29 cellular contexts compared by ENCODE assay signal in genomic region chr3:95029644-95030043, GRCh38.
"Had no signal": no experiment of that assay in that cellular context is flagged by ENCODE, and none has a peak within 500 bp of the region (broad histone marks: within the 10 kb centered on the region; RNA-seq: fewer than 3 reads in every experiment).

No MANE protein-coding gene starts in this region.

- H3K4me1 ChIP-seq: neural progenitor cell, parathyroid adenoma, psoas muscle, right lobe of liver, sigmoid colon, suprapubic skin, testis, tibial artery, transverse colon, vagina had no signal

- H3K9me3 Mint-ChIP-seq: nephron, neural progenitor cell, type B pancreatic cell had no signal

- H2AFZ ChIP-seq: neural progenitor cell, parathyroid adenoma had no signal

- H3K36me3 Mint-ChIP-seq: natural killer cell; neural progenitor cell; stimulated activated memory B cell treated with anti-CD40 and anti-IgM and Interleukin-4, amounts not matched to agents 10 μg/mL and 1 μg/mL and 100 μg/mL, for 72 hours; type B pancreatic cell had no signal

- DNase-seq: natural killer cell; occipital lobe; ovary; posterior cingulate gyrus; psoas muscle; right cardiac atrium; right lobe of liver; sigmoid colon; small intestine; stimulated activated CD4-positive, alpha-beta T cell treated with anti-CD3 and anti-CD28 coated beads, Interleukin-15, amount 100 ng/mL, for 24 hours; stimulated activated CD4-positive, alpha-beta T cell treated with anti-CD3 and anti-CD28 coated beads, Interleukin-2, amount 100 ng/mL, for 24 hours; stimulated activated CD4-positive, alpha-beta T cell treated with anti-CD3 and anti-CD28 coated beads, Interleukin-2, amount 100 ng/mL, for 48 hours; stimulated activated CD4-positive, alpha-beta T cell treated with anti-CD3 and anti-CD28 coated beads, Interleukin-4, amount 100 ng/mL, for 24 hours; stimulated activated naive CD4-positive, alpha-beta T cell; stimulated activated naive CD8-positive, alpha-beta T cell treated with anti-CD3 and anti-CD28 coated beads, Interleukin-15, amount 100 ng/mL, for 72 hours; stimulated activated naive CD8-positive, alpha-beta T cell treated with anti-CD3 and anti-CD28 coated beads, Interleukin-15, Interleukin-2, amounts not matched to agents 100 U/mL and 50 U/mL, for 24 hours; substantia nigra; testis; tibial artery; transverse colon had no signal

- H3K27ac Mint-ChIP-seq: natural killer cell; nephron; neural progenitor cell; progenitor cell of endocrine pancreas; stimulated activated memory B cell treated with anti-CD40 and anti-IgM and Interleukin-4, amounts not matched to agents 10 μg/mL and 1 μg/mL and 100 μg/mL, for 72 hours; stimulated activated naive CD8-positive, alpha-beta T cell treated with anti-CD3 and anti-CD28 coated beads, Interleukin-15, amount 100 ng/mL, for 72 hours; type B pancreatic cell had no signal

- FAIRE-seq: urothelium cell line had no signal

- H3K4me3 ChIP-seq: neural progenitor cell, ovary, psoas muscle, right lobe of liver, sigmoid colon, suprapubic skin, testis, tibial artery, transverse colon, vagina had no signal

- H3K9me3 ChIP-seq: ovary, psoas muscle, right lobe of liver, sigmoid colon, suprapubic skin, testis, tibial artery, transverse colon, vagina had no signal

- H3K79me2 ChIP-seq: parathyroid adenoma had no signal

- H3K27me3 Mint-ChIP-seq: progenitor cell of endocrine pancreas; stimulated activated memory B cell treated with anti-CD40 and anti-IgM and Interleukin-4, amounts not matched to agents 10 μg/mL and 1 μg/mL and 100 μg/mL, for 72 hours; stimulated activated naive CD8-positive, alpha-beta T cell treated with anti-CD3 and anti-CD28 coated beads, Interleukin-15, amount 100 ng/mL, for 72 hours; type B pancreatic cell had no signal

- H3K27ac ChIP-seq: neural progenitor cell, ovary, parathyroid adenoma, psoas muscle, right lobe of liver, sigmoid colon, suprapubic skin, testis, tibial artery, transverse colon, vagina had no signal

- H3K4me3 Mint-ChIP-seq: natural killer cell; nephron; neural progenitor cell; stimulated activated memory B cell treated with anti-CD40 and anti-IgM and Interleukin-4, amounts not matched to agents 10 μg/mL and 1 μg/mL and 100 μg/mL, for 72 hours; stimulated activated naive CD8-positive, alpha-beta T cell treated with anti-CD3 and anti-CD28 coated beads, Interleukin-15, amount 100 ng/mL, for 72 hours; type B pancreatic cell had no signal

- H3K27me3 ChIP-seq: neural progenitor cell, ovary, right lobe of liver, sigmoid colon, suprapubic skin, testis, tibial artery, transverse colon, vagina had no signal

- H3K9ac ChIP-seq: neural progenitor cell, parathyroid adenoma had no signal

- H3K4me2 ChIP-seq: neural progenitor cell had no signal

- H3K36me3 ChIP-seq: neural progenitor cell, ovary, right lobe of liver, sigmoid colon, suprapubic skin, tibial artery, transverse colon, vagina had no signal

- ATAC-seq: natural killer cell; psoas muscle; right cardiac atrium; right lobe of liver; stimulated activated memory B cell treated with anti-CD40 and anti-IgM and Interleukin-4, amounts not matched to agents 10 μg/mL and 1 μg/mL and 100 μg/mL, for 72 hours; stimulated activated naive CD8-positive, alpha-beta T cell treated with anti-CD3 and anti-CD28 coated beads, Interleukin-15, amount 100 ng/mL, for 72 hours; stimulated activated naive CD8-positive, alpha-beta T cell treated with anti-CD3 and anti-CD28 coated beads, Interleukin-15, Interleukin-2, amounts not matched to agents 100 U/mL and 50 U/mL, for 24 hours had no signal

- H3K4me1 Mint-ChIP-seq: natural killer cell; nephron; neural progenitor cell; stimulated activated memory B cell treated with anti-CD40 and anti-IgM and Interleukin-4, amounts not matched to agents 10 μg/mL and 1 μg/mL and 100 μg/mL, for 72 hours; stimulated activated naive CD8-positive, alpha-beta T cell treated with anti-CD3 and anti-CD28 coated beads, Interleukin-15, amount 100 ng/mL, for 72 hours had no signal
